8 cellular contexts compared by ENCODE assay signal in the genomic region with DNA sequence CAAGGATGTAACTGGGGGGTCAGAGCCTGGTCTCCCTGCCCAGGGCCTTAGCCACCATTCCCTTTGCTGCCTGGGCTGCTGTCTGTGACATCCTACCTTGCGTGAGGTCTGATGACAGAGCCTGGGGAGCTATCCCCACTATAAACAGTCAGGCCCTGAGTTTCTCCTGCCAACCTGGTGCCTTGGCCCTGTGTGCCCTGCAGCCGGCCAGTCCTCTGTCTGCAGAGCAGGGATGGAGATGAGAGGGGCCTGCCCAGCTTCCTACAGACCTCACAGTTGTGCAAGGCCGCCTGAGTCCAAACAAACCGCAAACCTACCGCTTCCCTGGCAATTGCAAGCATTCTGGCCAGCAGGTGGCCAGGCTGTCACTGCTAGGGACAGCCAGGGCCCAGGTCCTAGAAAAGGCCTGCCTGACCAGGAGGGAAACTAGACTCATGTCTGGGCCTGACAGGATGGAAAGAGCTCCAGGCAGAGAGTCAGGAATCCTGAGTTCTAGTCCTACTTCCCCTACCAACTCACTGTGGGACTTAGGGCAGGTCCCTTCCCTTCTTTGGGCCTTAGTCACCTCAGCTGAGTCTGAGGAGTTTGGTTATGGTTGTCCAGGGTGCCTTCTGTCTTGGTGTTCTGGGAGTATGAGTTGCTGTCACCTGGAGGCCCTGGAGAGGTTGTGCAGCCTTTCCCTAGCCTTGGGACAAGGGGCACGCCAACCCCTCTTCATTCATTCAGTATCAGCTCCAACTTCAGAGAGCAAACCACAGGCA.
A peak's percentile ranks its signal among the peaks of the same experiment; 100 is the strongest.
DNase-seq lines count a peak whose midpoint lies in the region; ATAC-seq and TF ChIP-seq lines count a peak whose summit lies in the region.

No MANE protein-coding gene starts in this region.

- peaks cover 4% of the 10 kb centered on the region for H3K4me1 Mint-ChIP-seq in MCF 10A (ENCODE audit: insufficient read depth, unreplicated experiment)

- 52% methylated on average over 6 of the region's 6 CpGs for WGBS in liver

- no peak overlapping the region for H3K4me3 Mint-ChIP-seq in MCF 10A (ENCODE audit: unreplicated experiment)

- BruUV-seq in MCF 10A (replicated peaks; lab: Mats Ljungman, UMichigan) = no TSS peak

- intact Hi-C loops in MCF 10A (cut with micrococcal nuclease) = loop anchor here (5.0 kb wide), 1 partner anchor 216 kb away; no protein-coding TSS in a partner anchor

- H3K9ac ChIP-seq in liver (ENCODE audit: low read depth in 1 of 2, low read length in 2 of 2) = no peak overlapping the region

- peak overlapping the region; percentile 1 to 6 for H3K27ac ChIP-seq in liver (ENCODE audit: low read depth in 1 of 2, low read length in 2 of 2)

- CTCF ChIA-PET in MCF 10A (lab: Yijun Ruan, JAX) = interaction anchor here (0.6 to 1.4 kb wide), 10 partner anchors 11 to 219 kb away, joined by 3 to 5 read pairs (median 3); no protein-coding TSS in a partner anchor

- H3K36me3 Mint-ChIP-seq in MCF 10A (ENCODE audit: insufficient read depth, unreplicated experiment) = peaks cover 6% of the 10 kb centered on the region

- TF ChIP-seq RAD21 in liver (IDR thresholded peaks at IDR 0.05) = peak; percentile 95 to 98

- no peaks in the 10 kb centered on the region for H3K36me3 ChIP-seq in liver (ENCODE audit: control insufficient read depth in 4 of 4, insufficient read depth in 3 of 4, low read depth in 1 of 4, low read length in 3 of 4)

- POLR2A ChIA-PET in MCF 10A (lab: Yijun Ruan, JAX) = no interaction called here

- H3K9me3 Mint-ChIP-seq in MCF 10A (ENCODE audit: unreplicated experiment) = no peaks in the 10 kb centered on the region

- H3K4me1 ChIP-seq in liver (ENCODE audit: control insufficient read depth in 4 of 4, insufficient read depth in 4 of 4, low read length in 3 of 4) = peaks cover 2 to 16% (median 10%) of the 10 kb centered on the region in 4 donors

- H3K27ac Mint-ChIP-seq in MCF 10A (ENCODE audit: low read depth, unreplicated experiment) = no peak overlapping the region

- no peaks in the 10 kb centered on the region for H3K27me3 ChIP-seq in liver (ENCODE audit: control insufficient read depth in 4 of 4, insufficient read depth in 4 of 4, low read length in 3 of 4)

- TF ChIP-seq CTCF in AG10803 (conservative IDR thresholded peaks at IDR 0.05; ENCODE audit: low read length) (peak; percentile 40), MCF 10A (IDR thresholded peaks at IDR 0.05; ENCODE audit: unreplicated experiment) (peak; percentile 18), liver (IDR thresholded peaks at IDR 0.05; ENCODE audit: low read depth, low read length, missing input control) (peak; percentile 82)

- H3K27me3 Mint-ChIP-seq in MCF 10A (ENCODE audit: insufficient read depth, unreplicated experiment) = no peaks in the 10 kb centered on the region

- no peaks in the 10 kb centered on the region for H3K9me3 ChIP-seq in liver (ENCODE audit: control insufficient read depth in 4 of 4, low read length in 3 of 4)

- H3K4me3 ChIP-seq in AG10803 (ENCODE audit: low read length) = no peak overlapping the region
- H3K4me3 ChIP-seq in liver (ENCODE audit: low read depth in 1 of 3, low read length in 3 of 3) = no peak overlapping the region

- ATAC-seq in HG03457 (IDR thresholded peaks at IDR 0.05; ENCODE audit: unreplicated experiment) = no peak

- DNase-seq in AG10803 (ENCODE audit: low read depth) (peak; percentile 45), M059J (ENCODE audit: low read depth) (peak; percentile 53), MCF 10A (ENCODE audit: unreplicated experiment) (peak; percentile 60), NCI-H1048 (lab: John Stamatoyannopoulos, UW) (no peak), HPDE6-E6E7 (ENCODE audit: extremely low spot score) (no peak)
- no peak for DNase-seq in activated T-cell treated with anti-CD3 and anti-CD28 coated beads, Interleukin-2, amount 50 U/mL, for 48 hours

TF ChIP-seq in liver, 16 proteins besides CTCF, POLR2A, EP300 and RAD21:
- TF ChIP-seq RXRA (IDR thresholded peaks at IDR 0.05) = peak; percentile 41 to 73
- no peak for TF ChIP-seq HNF4G (IDR thresholded peaks at IDR 0.05)
- peak; percentile 59 for TF ChIP-seq SP1 (IDR thresholded peaks at IDR 0.05)
- peak; percentile 48 to 69 for TF ChIP-seq HNF4A (conservative IDR thresholded peaks at IDR 0.05)
- TF ChIP-seq ZBTB33 (IDR thresholded peaks at IDR 0.05) = no peak

Comparison
In these comparisons a context has a peak if more than half of its experiments do, and no peak if none do; other contexts are left out.
1. DNase-seq: peak in AG10803 (single experiment), M059J (single experiment) and MCF 10A (single experiment); none in activated T-cell treated with anti-CD3 and anti-CD28 coated beads, Interleukin-2, amount 50 U/mL, for 48 hours (0 of 2), NCI-H1048 (single experiment) and HPDE6-E6E7 (single experiment).
2. CTCF ChIP-seq: peak in every context shown above with its lines; median percentile 82 in liver; 40 in AG10803; 18 in MCF 10A.